8 cellular contexts compared by ENCODE assay signal in genomic region chr17:51640108-51640622, GRCh38.
A peak's percentile ranks its signal among the peaks of the same experiment; 100 is the strongest.
DNase-seq lines count a peak whose midpoint lies in the region; ATAC-seq and TF ChIP-seq lines count a peak whose summit lies in the region.

No MANE protein-coding gene starts in this region.

- H3K9me3 Mint-ChIP-seq in CD4-positive, alpha-beta T cell = no peaks in the 10 kb centered on the region

- H3K4me3 Mint-ChIP-seq in CD4-positive, alpha-beta T cell = no peak overlapping the region

- peak; percentile 54 for TF ChIP-seq CTCF in CD4-positive, alpha-beta T cell (IDR thresholded peaks at IDR 0.05)
- TF ChIP-seq CTCF in GM12875 (IDR thresholded peaks at IDR 0.05; ENCODE audit: borderline replicate concordance, insufficient read depth, low read depth, low read length) (peak; percentile 57; the same call in 1 of the 2 replicates), OCI-LY7 (conservative IDR thresholded peaks at IDR 0.05; ENCODE audit: low read length) (peak; percentile 73), hepatocyte (IDR thresholded peaks at IDR 0.05; ENCODE audit: poor library complexity) (peak; percentile 30), upper lobe of left lung (IDR thresholded peaks at IDR 0.05) (peak in 1 of 6 experiments; percentile 10)

- no TSS peak for BruUV-seq in OCI-LY7 (replicated peaks; lab: Mats Ljungman, UMichigan)

- H3K36me3 Mint-ChIP-seq in CD4-positive, alpha-beta T cell (ENCODE audit: low read depth) = no peaks in the 10 kb centered on the region

- TF ChIP-seq POLR2A in upper lobe of left lung (IDR thresholded peaks at IDR 0.05) = no peak

- no peak for ATAC-seq in CD4-positive, alpha-beta T cell (ENCODE audit: poor library complexity)
- no peak for ATAC-seq in upper lobe of left lung (ENCODE audit: low FRiP score in 2 of 2)
- no peak for ATAC-seq in GM18520 (IDR thresholded peaks at IDR 0.05; ENCODE audit: unreplicated experiment)

- H3K79me2 ChIP-seq in OCI-LY7 (ENCODE audit: insufficient read depth, low read depth, low read length) (no peaks in the 10 kb centered on the region), hepatocyte (no peaks in the 10 kb centered on the region)

- TF ChIP-seq EP300 in upper lobe of left lung (IDR thresholded peaks at IDR 0.05) = no peak

- 38% methylated on average over 4 of the region's 4 CpGs for WGBS in hepatocyte (ENCODE audit: low lambda C conversion rate, missing lambda C conversion rate)
- 36 to 44% methylated on average over 4 of the region's 4 CpGs for WGBS in upper lobe of left lung, 2 donors

- H3K4me2 ChIP-seq in OCI-LY7 (ENCODE audit: low read length) (no peak overlapping the region), hepatocyte (no peak overlapping the region)

- H3K27me3 ChIP-seq in CD4-positive, alpha-beta T cell (ENCODE audit: control insufficient read depth, insufficient read depth, low read length) = no peaks in the 10 kb centered on the region
- H3K27me3 ChIP-seq in hepatocyte = peaks cover 4% of the 10 kb centered on the region
- no peaks in the 10 kb centered on the region for H3K27me3 ChIP-seq in upper lobe of left lung

- no peaks in the 10 kb centered on the region for H3K4me1 ChIP-seq in OCI-LY7 (ENCODE audit: insufficient read depth, low read length, poor library complexity, severe bottlenecking)
- H3K4me1 ChIP-seq in hepatocyte (ENCODE audit: insufficient read depth) = no peaks in the 10 kb centered on the region
- H3K4me1 ChIP-seq in upper lobe of left lung = no peaks in the 10 kb centered on the region

- H3K4me3 ChIP-seq in GM12875 (ENCODE audit: low read depth, low read length) (no peak overlapping the region), OCI-LY7 (ENCODE audit: low read depth, low read length, poor library complexity, severe bottlenecking) (no peak overlapping the region), hepatocyte (no peak overlapping the region), upper lobe of left lung (no peak overlapping the region)

- DNase-seq in CD4-positive, alpha-beta T cell = peak in 2 of 10 experiments; percentile 2 to 7
- DNase-seq in OCI-LY7 (ENCODE audit: low spot score) = peak; percentile 25
- DNase-seq in hepatocyte (ENCODE audit: low spot score) = no peak
- no peak for DNase-seq in upper lobe of left lung
- DNase-seq in NCI-H1436 (lab: John Stamatoyannopoulos, UW) = no peak
- no peak for DNase-seq in midbrain (lab: John Stamatoyannopoulos, UW)

- H3K36me3 ChIP-seq in OCI-LY7 (ENCODE audit: insufficient read depth, low read length) (no peaks in the 10 kb centered on the region), hepatocyte (replicated peaks; ENCODE audit: insufficient read depth, low read depth) (no peaks in the 10 kb centered on the region), upper lobe of left lung (no peaks in the 10 kb centered on the region)

- H3K27ac Mint-ChIP-seq in CD4-positive, alpha-beta T cell = no peak overlapping the region

- peaks cover 15% of the 10 kb centered on the region for H3K27me3 Mint-ChIP-seq in CD4-positive, alpha-beta T cell

- no peaks in the 10 kb centered on the region for H3K4me1 Mint-ChIP-seq in CD4-positive, alpha-beta T cell (ENCODE audit: low read depth)

- CTCF ChIA-PET in CD4-positive, alpha-beta T cell (lab: Charles Lee) = interaction anchor here (0.8 kb wide), 1 partner anchor 269 kb away, joined by 6 read pairs; no protein-coding TSS in a partner anchor
- CTCF ChIA-PET in OCI-LY7 (lab: Charles Lee; ENCODE audit: unreplicated experiment) = no interaction called here

- H4K20me1 ChIP-seq in OCI-LY7 (ENCODE audit: insufficient read depth, low read length) = no peaks in the 10 kb centered on the region
- no peaks in the 10 kb centered on the region for H4K20me1 ChIP-seq in hepatocyte (ENCODE audit: insufficient read depth, poor library complexity, severe bottlenecking)

- H3K9me3 ChIP-seq in CD4-positive, alpha-beta T cell (ENCODE audit: control insufficient read depth, low read length) = no peaks in the 10 kb centered on the region
- H3K9me3 ChIP-seq in OCI-LY7 (ENCODE audit: low read length) (no peaks in the 10 kb centered on the region), hepatocyte (ENCODE audit: low read depth) (no peaks in the 10 kb centered on the region), upper lobe of left lung (no peaks in the 10 kb centered on the region)

- H2AFZ ChIP-seq in OCI-LY7 (ENCODE audit: low read length) (no peak overlapping the region), hepatocyte (no peak overlapping the region)

- POLR2A ChIA-PET in CD4-positive, alpha-beta T cell (lab: Charles Lee) = no interaction called here
- POLR2A ChIA-PET in OCI-LY7 (lab: Charles Lee) = interaction anchor here (1.7 kb wide), 1 partner anchor 11 kb away, joined by 3 read pairs; no protein-coding TSS in a partner anchor

- H3K9me2 ChIP-seq in OCI-LY7 (ENCODE audit: insufficient read depth, low read length) (no peaks in the 10 kb centered on the region), hepatocyte (replicated peaks; ENCODE audit: insufficient read depth) (no peaks in the 10 kb centered on the region)

- no peak overlapping the region for H3K27ac ChIP-seq in CD4-positive, alpha-beta T cell (ENCODE audit: low read depth, low read length)
- H3K27ac ChIP-seq in OCI-LY7 (ENCODE audit: low read depth, low read length, poor library complexity, severe bottlenecking) (no peak overlapping the region), hepatocyte (no peak overlapping the region), upper lobe of left lung (no peak overlapping the region)

- intact Hi-C loops in CD4-positive, alpha-beta T cell (cut with DNase I, micrococcal nuclease) = loop anchor here (1.0 to 10.0 kb wide), 6 partner anchors 268 to 341 kb away; no protein-coding TSS in a partner anchor
- intact Hi-C loops in OCI-LY7 (cut with micrococcal nuclease; ENCODE audit: unreplicated experiment) = no loop called here
